In genomic region chr20:13221673-13222318, GRCh38 we compare ENCODE assay signal across 8 cellular contexts. TPM values are rescaled to one million over a fixed set of nuclear protein-coding genes. Genes with fewer than 3 reads are reported as not detected.
DNase-seq lines count a peak whose midpoint lies in the region; ATAC-seq and TF ChIP-seq lines count a peak whose summit lies in the region.

No MANE protein-coding gene starts in this region.

- peaks cover 25% of the 10 kb centered on the region for H3K27me3 Mint-ChIP-seq in activated T-helper 17 cell treated with anti-CD3 and anti-CD28 coated beads, Interleukin-2, amount 50 U/mL, for 72 hours

- H3K36me3 Mint-ChIP-seq in activated T-helper 17 cell treated with anti-CD3 and anti-CD28 coated beads, Interleukin-2, amount 50 U/mL, for 72 hours (ENCODE audit: low read depth) = peaks cover 7% of the 10 kb centered on the region

- H4K20me1 ChIP-seq in OCI-LY3 (ENCODE audit: insufficient read depth, low read length) = no peaks in the 10 kb centered on the region

- H3K4me2 ChIP-seq in OCI-LY3 (ENCODE audit: low read length) = peak overlapping the region; percentile 63

- peaks cover 5% of the 10 kb centered on the region for H3K4me1 Mint-ChIP-seq in activated T-helper 17 cell treated with anti-CD3 and anti-CD28 coated beads, Interleukin-2, amount 50 U/mL, for 72 hours

- H3K27me3 ChIP-seq in OCI-LY3 (ENCODE audit: low read depth, low read length) (peaks cover 8% of the 10 kb centered on the region; the same call in 1 of the 2 replicates), neuron (ENCODE audit: insufficient read depth, low read length) (peaks cover 56% of the 10 kb centered on the region), thymus (ENCODE audit: control insufficient read depth, insufficient read depth) (peaks cover 47% of the 10 kb centered on the region)

- H3K9me3 ChIP-seq in OCI-LY3 (ENCODE audit: insufficient read depth, low read length) = peaks cover 7% of the 10 kb centered on the region; the same call in 1 of the 2 replicates
- H3K9me3 ChIP-seq in neuron (ENCODE audit: low read length) = no peaks in the 10 kb centered on the region
- no peaks in the 10 kb centered on the region for H3K9me3 ChIP-seq in thymus (ENCODE audit: control insufficient read depth)

- H2AFZ ChIP-seq in OCI-LY3 (ENCODE audit: low read depth, low read length) = no peak overlapping the region
- H2AFZ ChIP-seq in neuron (ENCODE audit: low read depth, low read length) = peak overlapping the region; percentile 93

- ATAC-seq in GM19035 (IDR thresholded peaks at IDR 0.05; ENCODE audit: unreplicated experiment) (peak; percentile 60), HG03175 (IDR thresholded peaks at IDR 0.05; ENCODE audit: unreplicated experiment) (peak; percentile 80)
- ATAC-seq in activated T-helper 17 cell treated with anti-CD3 and anti-CD28 coated beads, Interleukin-2, amount 50 U/mL, for 72 hours (replicated peaks) = peak; percentile 73

- H3K4me1 ChIP-seq in OCI-LY3 (ENCODE audit: low read length) = no peaks in the 10 kb centered on the region; the same call in 1 of the 2 replicates
- H3K4me1 ChIP-seq in neuron (ENCODE audit: insufficient read depth, low read length) = peaks cover 10% of the 10 kb centered on the region
- peaks cover 13% of the 10 kb centered on the region for H3K4me1 ChIP-seq in thymus (ENCODE audit: control insufficient read depth, insufficient read depth, low read length)

- H3K4me3 ChIP-seq in OCI-LY3 (ENCODE audit: low read length) (peak overlapping the region; percentile 76), foreskin fibroblast (ENCODE audit: low read depth in 1 of 2, low read length in 2 of 2) (peak overlapping the region; percentile 18 to 60), neuron (ENCODE audit: low read length) (peak overlapping the region; percentile 42), thymus (ENCODE audit: low read length) (peak overlapping the region; percentile 73)

- H3K36me3 ChIP-seq in OCI-LY3 (replicated peaks; ENCODE audit: low read depth, low read length) (no peaks in the 10 kb centered on the region), neuron (ENCODE audit: insufficient read depth, low read length) (no peaks in the 10 kb centered on the region), thymus (ENCODE audit: control insufficient read depth, insufficient read depth) (no peaks in the 10 kb centered on the region)

- DNase-seq in Ammon's horn (ENCODE audit: low spot score) (peak; percentile 30), foreskin fibroblast (peak; percentile 68 to 92)

- H3K27ac Mint-ChIP-seq in activated T-helper 17 cell treated with anti-CD3 and anti-CD28 coated beads, Interleukin-2, amount 50 U/mL, for 72 hours = no peak overlapping the region

- TF ChIP-seq CTCF in OCI-LY3 (IDR thresholded peaks at IDR 0.05; ENCODE audit: low read depth, low read length) = no peak
- no peak for TF ChIP-seq CTCF in foreskin fibroblast (IDR thresholded peaks at IDR 0.05; ENCODE audit: low read depth, low read length)

- 3% methylated on average over 59 of the region's 59 CpGs for WGBS in thymus

- H3K4me3 Mint-ChIP-seq in activated T-helper 17 cell treated with anti-CD3 and anti-CD28 coated beads, Interleukin-2, amount 50 U/mL, for 72 hours = peak overlapping the region; percentile 74

- no peak overlapping the region for H3K27ac ChIP-seq in OCI-LY3 (ENCODE audit: low read length)
- H3K27ac ChIP-seq in thymus (ENCODE audit: low read depth) = no peak overlapping the region

- H3K9ac ChIP-seq in OCI-LY3 (ENCODE audit: low read length) = no peak overlapping the region

- no peaks in the 10 kb centered on the region for H3K79me2 ChIP-seq in OCI-LY3 (ENCODE audit: low read length)

- peaks cover 6% of the 10 kb centered on the region for H3K9me3 Mint-ChIP-seq in activated T-helper 17 cell treated with anti-CD3 and anti-CD28 coated beads, Interleukin-2, amount 50 U/mL, for 72 hours

RNA-seq across cellular contexts. Expression of gene ISM1, which starts 0.7 kb away (rescaled TPM):
- under 1 TPM; 0.09 to 0.34 TPM for total RNA-seq in activated T-helper 17 cell treated with anti-CD3 and anti-CD28 coated beads, Interleukin-2, amount 50 U/mL, for 72 hours
- 1.2 TPM for polyA plus RNA-seq in thymus
